In the genomic region with DNA sequence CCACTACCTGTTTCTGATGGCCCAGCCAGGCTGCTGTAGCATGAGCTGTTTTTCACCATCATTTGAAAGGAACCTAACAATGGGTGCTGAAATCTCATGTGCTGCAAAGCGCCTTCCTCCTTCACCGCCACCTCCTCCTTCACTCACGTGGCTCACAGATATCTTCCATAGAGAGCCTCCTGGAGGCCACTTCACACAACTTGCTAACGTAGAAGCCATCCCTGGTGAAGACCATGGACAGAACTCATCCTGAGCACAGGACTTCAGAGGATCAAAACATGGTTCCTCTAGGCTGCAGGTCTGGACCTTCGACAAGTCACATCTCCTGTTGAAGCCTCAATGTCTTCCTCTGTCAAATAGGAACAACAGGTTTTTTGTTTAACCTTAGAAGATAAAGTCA, we compare ENCODE assay signal across 17 cellular contexts.
DNase-seq lines count a peak whose midpoint lies in the region; ATAC-seq and TF ChIP-seq lines count a peak whose summit lies in the region.
"Had no signal": no experiment of that assay in that cellular context is flagged by ENCODE, and none has a peak within 500 bp of the region (broad histone marks: within the 10 kb centered on the region; RNA-seq: fewer than 3 reads in every experiment).

No MANE protein-coding gene starts in this region.

- TF ChIP-seq CTCF in WERI-Rb-1 (IDR thresholded peaks at IDR 0.05; ENCODE audit: low read depth, low read length) (0 out of 2 replicates have a peak, but pooled peaks have one; percentile 12), endodermal cell (conservative IDR thresholded peaks at IDR 0.05) (peak; percentile 64), osteoblast (IDR thresholded peaks at IDR 0.05; ENCODE audit: extremely low read depth, low read depth, low read length) (peak; percentile 8)

- no peaks in the 10 kb centered on the region for H3K27me3 Mint-ChIP-seq in endodermal cell (ENCODE audit: insufficient read depth)
- peaks cover 14% of the 10 kb centered on the region for H3K27me3 Mint-ChIP-seq in activated naive CD4-positive, alpha-beta T cell treated with anti-CD3 and anti-CD28 coated beads, Interleukin-2, amount 10 ng/mL, durations not matched to agents 7 days and 5 days

- H3K4me1 Mint-ChIP-seq in endodermal cell, result peaks cover 17% of the 10 kb centered on the region
- H3K4me1 Mint-ChIP-seq in activated naive CD4-positive, alpha-beta T cell treated with anti-CD3 and anti-CD28 coated beads, Interleukin-2, amount 10 ng/mL, durations not matched to agents 7 days and 5 days, result no peaks in the 10 kb centered on the region

- H2AK5ac ChIP-seq in mesenchymal stem cell (ENCODE audit: low read length, severe bottlenecking), result no peak overlapping the region

- H4K20me1 ChIP-seq in osteoblast (ENCODE audit: insufficient read depth, low read length), result no peaks in the 10 kb centered on the region
- H4K20me1 ChIP-seq: BLaER1 treated with 17β-estradiol and CSF1 and Interleukin-3, amounts not matched to agents 10 nM and 100 nM had no signal

- H3K27ac Mint-ChIP-seq in endodermal cell, result no peak overlapping the region
- no peak overlapping the region for H3K27ac Mint-ChIP-seq in activated naive CD4-positive, alpha-beta T cell treated with anti-CD3 and anti-CD28 coated beads, Interleukin-2, amount 10 ng/mL, durations not matched to agents 7 days and 5 days

- no peak overlapping the region for H2BK120ac ChIP-seq in mesenchymal stem cell (ENCODE audit: low read depth, low read length)

- WGBS in endodermal cell (ENCODE audit: insufficient coverage in 1 of 2, insufficient read length in 1 of 2), 2 experiments, result 80 to 89% methylated on average over 4 to 5 of the region's 5 CpGs
- WGBS in mesenchymal stem cell, result 76% methylated on average over 5 of the region's 5 CpGs

- peaks cover 10% of the 10 kb centered on the region for H3K4me1 ChIP-seq in endodermal cell (ENCODE audit: control insufficient read depth, insufficient read depth, low read length)
- H3K4me1 ChIP-seq in osteoblast (ENCODE audit: insufficient read depth, low read length), result no peaks in the 10 kb centered on the region
- no peaks in the 10 kb centered on the region for H3K4me1 ChIP-seq in mesenchymal stem cell (ENCODE audit: control insufficient read depth, insufficient read depth, low read depth, low read length)
- H3K4me1 ChIP-seq: Peyer's patch had no signal

- H3K4me2 ChIP-seq in osteoblast (ENCODE audit: insufficient read depth, low read length) (no peak overlapping the region), mesenchymal stem cell (ENCODE audit: low read length, poor library complexity, severe bottlenecking) (no peak overlapping the region)
- H3K4me2 ChIP-seq: BLaER1 treated with 17β-estradiol and CSF1 and Interleukin-3, amounts not matched to agents 10 nM and 100 nM had no signal

- no peaks in the 10 kb centered on the region for H3K27me3 ChIP-seq in WERI-Rb-1 (ENCODE audit: insufficient read depth, low read depth, severe bottlenecking)
- no peaks in the 10 kb centered on the region for H3K27me3 ChIP-seq in endodermal cell (ENCODE audit: control insufficient read depth, insufficient read depth, low read length, poor library complexity, severe bottlenecking)
- peaks cover 8% of the 10 kb centered on the region for H3K27me3 ChIP-seq in osteoblast (ENCODE audit: insufficient read depth, low read length)
- H3K27me3 ChIP-seq in mesenchymal stem cell (ENCODE audit: control insufficient read depth in 1 of 2, insufficient read depth in 1 of 2, low read length in 2 of 2), result peaks cover 7 to 35% of the 10 kb centered on the region in 2 experiments
- H3K27me3 ChIP-seq: BLaER1 treated with 17β-estradiol and CSF1 and Interleukin-3, amounts not matched to agents 10 nM and 100 nM; Peyer's patch had no signal

- H3K36me3 ChIP-seq in WERI-Rb-1 (no peaks in the 10 kb centered on the region), endodermal cell (ENCODE audit: control insufficient read depth, insufficient read depth, low read length) (no peaks in the 10 kb centered on the region), osteoblast (ENCODE audit: insufficient read depth, low read length) (no peaks in the 10 kb centered on the region), mesenchymal stem cell (ENCODE audit: control insufficient read depth in 1 of 2, insufficient read depth in 2 of 2, low read depth in 1 of 2, low read length in 2 of 2) (no peaks in the 10 kb centered on the region)
- H3K36me3 ChIP-seq: BLaER1 treated with 17β-estradiol and CSF1 and Interleukin-3, amounts not matched to agents 10 nM and 100 nM; Peyer's patch had no signal

- no peak overlapping the region for H2BK12ac ChIP-seq in mesenchymal stem cell (ENCODE audit: low read length in 2 of 2)

- no peaks in the 10 kb centered on the region for H3K79me2 ChIP-seq in osteoblast (ENCODE audit: insufficient read depth, low read length)

- H3K9me3 Mint-ChIP-seq in endodermal cell, result no peaks in the 10 kb centered on the region
- H3K9me3 Mint-ChIP-seq in activated naive CD4-positive, alpha-beta T cell treated with anti-CD3 and anti-CD28 coated beads, Interleukin-2, amount 10 ng/mL, durations not matched to agents 7 days and 5 days, result no peaks in the 10 kb centered on the region

- H3K27ac ChIP-seq in WERI-Rb-1, result no peak overlapping the region
- no peak overlapping the region for H3K27ac ChIP-seq in endodermal cell (ENCODE audit: low read depth, low read length)
- no peak overlapping the region for H3K27ac ChIP-seq in osteoblast (ENCODE audit: low read depth, low read length)
- H3K27ac ChIP-seq in mesenchymal stem cell (ENCODE audit: low read length, poor library complexity, severe bottlenecking), result no peak overlapping the region
- H3K27ac ChIP-seq: 22Rv1; BLaER1 treated with 17β-estradiol and CSF1 and Interleukin-3, amounts not matched to agents 10 nM and 100 nM; Peyer's patch had no signal

- no peak for ATAC-seq in HG03196 (IDR thresholded peaks at IDR 0.05; ENCODE audit: unreplicated experiment)

- peak; percentile 19 for DNase-seq in NCI-H748 (lab: John Stamatoyannopoulos, UW; ENCODE audit: unreplicated experiment)
- DNase-seq in NCI-H748 treated with DMSO at 0.1 percent for 48 hours (lab: John Stamatoyannopoulos, UW), result no peak
- no peak for DNase-seq in WERI-Rb-1
- peak; percentile 75 for DNase-seq in endodermal cell
- DNase-seq in osteoblast (ENCODE audit: insufficient read length, low spot score, missing footprints), result no peak
- DNase-seq in activated naive CD4-positive, alpha-beta T cell treated with anti-CD3 and anti-CD28 coated beads, Interleukin-2, amount 10 ng/mL, durations not matched to agents 7 days and 5 days, result no peak
- no peak for DNase-seq in mesenchymal stem cell
- DNase-seq: EL, IMR-90, NCI-H1092 treated with DMSO at 0.1 percent for 48 hours, NCI-H1694, NCI-H774, Peyer's patch, Right ventricle myocardium superior had no signal

- CTCF ChIA-PET in activated naive CD4-positive, alpha-beta T cell treated with anti-CD3 and anti-CD28 coated beads, Interleukin-2, amount 10 ng/mL, durations not matched to agents 7 days and 5 days (lab: Charles Lee), result no interaction called here

- H3K9me3 ChIP-seq in WERI-Rb-1 (ENCODE audit: severe bottlenecking), result no peaks in the 10 kb centered on the region
- H3K9me3 ChIP-seq in endodermal cell (ENCODE audit: control insufficient read depth, low read length), result no peaks in the 10 kb centered on the region
- H3K9me3 ChIP-seq in osteoblast (ENCODE audit: low read depth, low read length), result no peaks in the 10 kb centered on the region
- no peaks in the 10 kb centered on the region for H3K9me3 ChIP-seq in mesenchymal stem cell (ENCODE audit: control insufficient read depth, low read length)
- H3K9me3 ChIP-seq: BLaER1 treated with 17β-estradiol and CSF1 and Interleukin-3, amounts not matched to agents 10 nM and 100 nM; Peyer's patch had no signal

- H3K36me3 Mint-ChIP-seq in endodermal cell (ENCODE audit: low read depth), result no peaks in the 10 kb centered on the region
- no peaks in the 10 kb centered on the region for H3K36me3 Mint-ChIP-seq in activated naive CD4-positive, alpha-beta T cell treated with anti-CD3 and anti-CD28 coated beads, Interleukin-2, amount 10 ng/mL, durations not matched to agents 7 days and 5 days

- no peak overlapping the region for H3K14ac ChIP-seq in mesenchymal stem cell (ENCODE audit: low read length in 2 of 2)

- no peak overlapping the region for H3K9ac ChIP-seq in endodermal cell (ENCODE audit: extremely low read depth, low read length, poor library complexity, severe bottlenecking)
- no peak overlapping the region for H3K9ac ChIP-seq in mesenchymal stem cell (ENCODE audit: low read length)
- H3K9ac ChIP-seq: BLaER1 treated with 17β-estradiol and CSF1 and Interleukin-3, amounts not matched to agents 10 nM and 100 nM had no signal

- H3K4me3 ChIP-seq in WERI-Rb-1 (ENCODE audit: low read depth, low read length) (no peak overlapping the region), endodermal cell (ENCODE audit: low read length) (no peak overlapping the region), osteoblast (ENCODE audit: insufficient read depth, low read length) (no peak overlapping the region), mesenchymal stem cell (ENCODE audit: insufficient read depth in 1 of 2, low read depth in 1 of 2, low read length in 2 of 2) (no peak overlapping the region)
- H3K4me3 ChIP-seq: BLaER1 treated with 17β-estradiol and CSF1 and Interleukin-3, amounts not matched to agents 10 nM and 100 nM; Peyer's patch had no signal

- no peak overlapping the region for H3K4me3 Mint-ChIP-seq in endodermal cell
- H3K4me3 Mint-ChIP-seq in activated naive CD4-positive, alpha-beta T cell treated with anti-CD3 and anti-CD28 coated beads, Interleukin-2, amount 10 ng/mL, durations not matched to agents 7 days and 5 days, result no peak overlapping the region

- H3K18ac ChIP-seq in mesenchymal stem cell (ENCODE audit: low read depth in 1 of 2, low read length in 2 of 2), result no peak overlapping the region

- H3K79me1 ChIP-seq in mesenchymal stem cell (replicated peaks; ENCODE audit: low read length, poor library complexity, severe bottlenecking), result no peaks in the 10 kb centered on the region

- H2BK5ac ChIP-seq in mesenchymal stem cell (ENCODE audit: low read depth, low read length, poor library complexity, severe bottlenecking), result no peak overlapping the region

- H2AFZ ChIP-seq in osteoblast (ENCODE audit: low read length) (no peak overlapping the region), mesenchymal stem cell (ENCODE audit: low read depth, low read length) (no peak overlapping the region)

- H4K91ac ChIP-seq in mesenchymal stem cell (ENCODE audit: low read length), result no peak overlapping the region

- no peak overlapping the region for H3K23ac ChIP-seq in mesenchymal stem cell (ENCODE audit: low read length in 2 of 2)

- H4K8ac ChIP-seq in mesenchymal stem cell (ENCODE audit: low read length), result no peak overlapping the region

- H3K4ac ChIP-seq in mesenchymal stem cell (ENCODE audit: low read depth in 1 of 2, low read length in 2 of 2), result no peak overlapping the region

- H2BK15ac ChIP-seq in mesenchymal stem cell (ENCODE audit: low read depth, poor library complexity, severe bottlenecking), result no peak overlapping the region

Comparison
In these comparisons a context has a peak if more than half of its experiments do, and no peak if none do; other contexts are left out.
1. DNase-seq: peak in NCI-H748 (single experiment) and endodermal cell (single experiment); none in NCI-H748 treated with DMSO at 0.1 percent for 48 hours (single experiment), WERI-Rb-1 (single experiment), osteoblast (single experiment), activated naive CD4-positive, alpha-beta T cell treated with anti-CD3 and anti-CD28 coated beads, Interleukin-2, amount 10 ng/mL, durations not matched to agents 7 days and 5 days (single experiment) and mesenchymal stem cell (single experiment).
2. CTCF ChIP-seq: peak in every context shown above with its lines; median percentile 64 in endodermal cell; 12 in WERI-Rb-1; 8 in osteoblast.